Comparison of ENCODE assay signal across 16 cellular contexts in genomic region chr2:18787726-18788125, GRCh38.
A peak's percentile ranks its signal among the peaks of the same experiment; 100 is the strongest.
DNase-seq lines count a peak whose midpoint lies in the region; ATAC-seq and TF ChIP-seq lines count a peak whose summit lies in the region.
"Had no signal": no experiment of that assay in that cellular context is flagged by ENCODE, and none has a peak within 500 bp of the region (broad histone marks: within the 10 kb centered on the region; RNA-seq: fewer than 3 reads in every experiment).

No MANE protein-coding gene starts in this region.

- H3K27ac ChIP-seq in SK-N-SH (ENCODE audit: low read depth in 2 of 2, low read length in 1 of 2): peak overlapping the region in 1 of 2 experiments; percentile 48; a peak in 2 of 4 replicates
- H3K27ac ChIP-seq in tibial nerve: no peak overlapping the region
- H3K27ac ChIP-seq: 22Rv1; BLaER1 treated with 17β-estradiol and CSF1 and Interleukin-3, amounts not matched to agents 10 nM and 100 nM; KMS-11 had no signal

- 0 out of 2 replicates have a peak, but pooled peaks have one; percentile 25 for TF ChIP-seq CTCF in SK-N-SH (IDR thresholded peaks at IDR 0.05)
- no peak for TF ChIP-seq CTCF in tibial nerve (IDR thresholded peaks at IDR 0.05)

- no peak for TF ChIP-seq POLR2A in tibial nerve (IDR thresholded peaks at IDR 0.05)

- no peaks in the 10 kb centered on the region for H3K79me2 ChIP-seq in SK-N-SH (ENCODE audit: insufficient read depth)

- no peak overlapping the region for H3K9ac ChIP-seq in SK-N-SH
- H3K9ac ChIP-seq: BLaER1 treated with 17β-estradiol and CSF1 and Interleukin-3, amounts not matched to agents 10 nM and 100 nM; KMS-11 had no signal

- peaks cover 0 to 5% of the 10 kb centered on the region in 2 experiments for H3K36me3 ChIP-seq in SK-N-SH (replicated peaks in 1 of 2; ENCODE audit: control insufficient read depth in 1 of 2, insufficient read depth in 2 of 2, low read length in 1 of 2)
- H3K36me3 ChIP-seq in tibial nerve: no peaks in the 10 kb centered on the region
- H3K36me3 ChIP-seq: BLaER1 treated with 17β-estradiol and CSF1 and Interleukin-3, amounts not matched to agents 10 nM and 100 nM had no signal

- no peak overlapping the region for H3K4me2 ChIP-seq in SK-N-SH
- H3K4me2 ChIP-seq: BLaER1 treated with 17β-estradiol and CSF1 and Interleukin-3, amounts not matched to agents 10 nM and 100 nM; KMS-11 had no signal

- no peak overlapping the region for H3K4me3 ChIP-seq in SK-N-SH (ENCODE audit: low read depth in 2 of 2, low read length in 1 of 2)
- H3K4me3 ChIP-seq in tibial nerve: no peak overlapping the region
- H3K4me3 ChIP-seq: BLaER1 treated with 17β-estradiol and CSF1 and Interleukin-3, amounts not matched to agents 10 nM and 100 nM had no signal

- ATAC-seq in SK-N-SH treated with all-trans-retinoic acid at 6 μM for 48 hours: no peak
- ATAC-seq in HG02798 (IDR thresholded peaks at IDR 0.05; ENCODE audit: poor library complexity, unreplicated experiment): no peak

- CTCF ChIA-PET in SK-N-SH (lab: Yijun Ruan, JAX): interaction anchor here (1.7 kb wide), 1 partner anchor 267 kb away, joined by 4 read pairs; no protein-coding TSS in a partner anchor

- no peak overlapping the region for H2AFZ ChIP-seq in SK-N-SH (ENCODE audit: low read depth)

- TF ChIP-seq RAD21 in SK-N-SH (IDR thresholded peaks at IDR 0.05; ENCODE audit: low read length): no peak

- no peak for TF ChIP-seq EP300 in SK-N-SH (IDR thresholded peaks at IDR 0.05; ENCODE audit: borderline replicate concordance in 1 of 2, low read depth in 1 of 2, low read length in 1 of 2)
- no peak for TF ChIP-seq EP300 in tibial nerve (IDR thresholded peaks at IDR 0.05)

- H3K9me3 ChIP-seq in SK-N-SH (no peaks in the 10 kb centered on the region), tibial nerve (peaks cover 0 to 9% (median 0%) of the 10 kb centered on the region in 4 donors)
- H3K9me3 ChIP-seq: BLaER1 treated with 17β-estradiol and CSF1 and Interleukin-3, amounts not matched to agents 10 nM and 100 nM had no signal

- DNase-seq in SK-N-SH: no peak
- DNase-seq in astrocyte of the hippocampus (ENCODE audit: low read depth, low spot score): peak; percentile 22
- peak; percentile 65 for DNase-seq in kidney tubule cell (ENCODE audit: low spot score)
- DNase-seq in tibial nerve (ENCODE audit: low spot score in 2 of 2): no peak
- no peak for DNase-seq in activated gamma-delta T cell (lab: John Stamatoyannopoulos, UW)
- no peak for DNase-seq in NCI-H187 treated with DMSO at 0.1 percent for 48 hours (lab: John Stamatoyannopoulos, UW)
- DNase-seq: DMS 273 treated with DMSO at 0.1 percent for 48 hours, MM.1S, NCI-H1105, NCI-H1694 treated with DMSO at 0.1 percent for 48 hours, NCI-H2171 treated with DMSO at 0.1 percent for 48 hours had no signal

- H3K4me1 ChIP-seq in SK-N-SH (ENCODE audit: control insufficient read depth in 1 of 2, insufficient read depth in 2 of 2, low read depth in 1 of 2, low read length in 1 of 2) (peaks cover 12 to 26% of the 10 kb centered on the region in 2 experiments), tibial nerve (peaks cover 0 to 12% (median 0%) of the 10 kb centered on the region in 4 donors)
- H3K4me1 ChIP-seq: BLaER1 treated with 17β-estradiol and CSF1 and Interleukin-3, amounts not matched to agents 10 nM and 100 nM had no signal

- peaks cover 19% of the 10 kb centered on the region for H3F3A ChIP-seq in SK-N-SH (replicated peaks; ENCODE audit: insufficient read depth)

- H3K9me2 ChIP-seq in SK-N-SH: no peaks in the 10 kb centered on the region

- no peaks in the 10 kb centered on the region for H3K27me3 ChIP-seq in SK-N-SH (ENCODE audit: insufficient read depth)
- H3K27me3 ChIP-seq in tibial nerve: no peaks in the 10 kb centered on the region
- H3K27me3 ChIP-seq: BLaER1 treated with 17β-estradiol and CSF1 and Interleukin-3, amounts not matched to agents 10 nM and 100 nM had no signal

- WGBS in SK-N-SH (ENCODE audit: low lambda C conversion rate): 70% methylated on average over 2 of the region's 2 CpGs
- WGBS in tibial nerve, 2 donors: 85 to 90% methylated on average over 2 of the region's 2 CpGs

- POLR2A ChIA-PET in SK-N-SH (lab: Yijun Ruan, JAX): no interaction called here

- H4K20me1 ChIP-seq in SK-N-SH (ENCODE audit: insufficient read depth): no peaks in the 10 kb centered on the region
- H4K20me1 ChIP-seq: BLaER1 treated with 17β-estradiol and CSF1 and Interleukin-3, amounts not matched to agents 10 nM and 100 nM had no signal

TF ChIP-seq in SK-N-SH, 30 proteins besides CTCF, POLR2A, EP300 and RAD21:
- TF ChIP-seq FOXM1 (IDR thresholded peaks at IDR 0.05; ENCODE audit: low read depth) (no peak), NRF1 (IDR thresholded peaks at IDR 0.05; ENCODE audit: low read depth, low read length) (no peak), FOSL2 (IDR thresholded peaks at IDR 0.05; ENCODE audit: borderline replicate concordance, low read depth) (peak; percentile 17; the same call in 1 of the 2 replicates), MEF2A (IDR thresholded peaks at IDR 0.05; ENCODE audit: borderline replicate concordance, low read depth) (no peak), EZH2phosphoT487 (IDR thresholded peaks at IDR 0.05; ENCODE audit: borderline replicate concordance, low read depth) (no peak), REST (IDR thresholded peaks at IDR 0.05; ENCODE audit: low read depth, low read length) (no peak), RCOR1 (IDR thresholded peaks at IDR 0.05; ENCODE audit: low read length) (no peak), RXRA (IDR thresholded peaks at IDR 0.05; ENCODE audit: borderline replicate concordance, low read depth) (no peak)
TF ChIP-seq in SK-N-SH: peak in this region for 1.

TF ChIP-seq in SK-N-SH treated with all-trans-retinoic acid at 6 μM for 48 hours, 23 proteins besides CTCF, POLR2A, EP300 and RAD21:
- TF ChIP-seq ZFP30 (CRISPR knock-in tag; IDR thresholded peaks at IDR 0.05) (no peak), OSR1 (CRISPR knock-in tag; IDR thresholded peaks at IDR 0.05) (no peak), CSDC2 (CRISPR knock-in tag; IDR thresholded peaks at IDR 0.05) (no peak), ZNF565 (CRISPR knock-in tag; conservative IDR thresholded peaks at IDR 0.05; ENCODE audit: low read depth) (no peak), ISL1 (CRISPR knock-in tag; IDR thresholded peaks at IDR 0.05) (no peak), RARB (CRISPR knock-in tag; IDR thresholded peaks at IDR 0.05) (no peak), BACH2 (CRISPR knock-in tag; IDR thresholded peaks at IDR 0.05; ENCODE audit: borderline replicate concordance) (no peak), POU6F1 (CRISPR knock-in tag; IDR thresholded peaks at IDR 0.05; ENCODE audit: borderline replicate concordance, low read depth) (no peak), SNAI2 (CRISPR knock-in tag; IDR thresholded peaks at IDR 0.05) (no peak)
- TF ChIP-seq, protein P1, sequence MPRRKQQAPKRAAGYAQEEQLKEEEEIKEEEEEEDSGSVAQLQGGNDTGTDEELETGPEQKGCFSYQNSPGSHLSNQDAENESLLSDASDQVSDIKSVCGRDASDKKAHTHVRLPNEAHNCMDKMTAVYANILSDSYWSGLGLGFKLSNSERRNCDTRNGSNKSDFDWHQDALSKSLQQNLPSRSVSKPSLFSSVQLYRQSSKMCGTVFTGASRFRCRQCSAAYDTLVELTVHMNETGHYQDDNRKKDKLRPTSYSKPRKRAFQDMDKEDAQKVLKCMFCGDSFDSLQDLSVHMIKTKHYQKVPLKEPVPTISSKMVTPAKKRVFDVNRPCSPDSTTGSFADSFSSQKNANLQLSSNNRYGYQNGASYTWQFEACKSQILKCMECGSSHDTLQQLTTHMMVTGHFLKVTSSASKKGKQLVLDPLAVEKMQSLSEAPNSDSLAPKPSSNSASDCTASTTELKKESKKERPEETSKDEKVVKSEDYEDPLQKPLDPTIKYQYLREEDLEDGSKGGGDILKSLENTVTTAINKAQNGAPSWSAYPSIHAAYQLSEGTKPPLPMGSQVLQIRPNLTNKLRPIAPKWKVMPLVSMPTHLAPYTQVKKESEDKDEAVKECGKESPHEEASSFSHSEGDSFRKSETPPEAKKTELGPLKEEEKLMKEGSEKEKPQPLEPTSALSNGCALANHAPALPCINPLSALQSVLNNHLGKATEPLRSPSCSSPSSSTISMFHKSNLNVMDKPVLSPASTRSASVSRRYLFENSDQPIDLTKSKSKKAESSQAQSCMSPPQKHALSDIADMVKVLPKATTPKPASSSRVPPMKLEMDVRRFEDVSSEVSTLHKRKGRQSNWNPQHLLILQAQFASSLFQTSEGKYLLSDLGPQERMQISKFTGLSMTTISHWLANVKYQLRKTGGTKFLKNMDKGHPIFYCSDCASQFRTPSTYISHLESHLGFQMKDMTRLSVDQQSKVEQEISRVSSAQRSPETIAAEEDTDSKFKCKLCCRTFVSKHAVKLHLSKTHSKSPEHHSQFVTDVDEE (CRISPR knock-in tag; IDR thresholded peaks at IDR 0.05): no peak
- TF ChIP-seq, protein P2, sequence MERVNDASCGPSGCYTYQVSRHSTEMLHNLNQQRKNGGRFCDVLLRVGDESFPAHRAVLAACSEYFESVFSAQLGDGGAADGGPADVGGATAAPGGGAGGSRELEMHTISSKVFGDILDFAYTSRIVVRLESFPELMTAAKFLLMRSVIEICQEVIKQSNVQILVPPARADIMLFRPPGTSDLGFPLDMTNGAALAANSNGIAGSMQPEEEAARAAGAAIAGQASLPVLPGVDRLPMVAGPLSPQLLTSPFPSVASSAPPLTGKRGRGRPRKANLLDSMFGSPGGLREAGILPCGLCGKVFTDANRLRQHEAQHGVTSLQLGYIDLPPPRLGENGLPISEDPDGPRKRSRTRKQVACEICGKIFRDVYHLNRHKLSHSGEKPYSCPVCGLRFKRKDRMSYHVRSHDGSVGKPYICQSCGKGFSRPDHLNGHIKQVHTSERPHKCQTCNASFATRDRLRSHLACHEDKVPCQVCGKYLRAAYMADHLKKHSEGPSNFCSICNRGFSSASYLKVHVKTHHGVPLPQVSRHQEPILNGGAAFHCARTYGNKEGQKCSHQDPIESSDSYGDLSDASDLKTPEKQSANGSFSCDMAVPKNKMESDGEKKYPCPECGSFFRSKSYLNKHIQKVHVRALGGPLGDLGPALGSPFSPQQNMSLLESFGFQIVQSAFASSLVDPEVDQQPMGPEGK (CRISPR knock-in tag; IDR thresholded peaks at IDR 0.05; ENCODE audit: borderline replicate concordance): no peak

Comparison
In these comparisons a context has a peak if more than half of its experiments do, and no peak if none do; other contexts are left out.
1. DNase-seq: peak in astrocyte of the hippocampus (single experiment) and kidney tubule cell (single experiment); none in SK-N-SH (single experiment), tibial nerve (0 of 2), activated gamma-delta T cell (single experiment) and NCI-H187 treated with DMSO at 0.1 percent for 48 hours (single experiment).